8 cellular contexts compared by ENCODE assay signal in the genomic region with DNA sequence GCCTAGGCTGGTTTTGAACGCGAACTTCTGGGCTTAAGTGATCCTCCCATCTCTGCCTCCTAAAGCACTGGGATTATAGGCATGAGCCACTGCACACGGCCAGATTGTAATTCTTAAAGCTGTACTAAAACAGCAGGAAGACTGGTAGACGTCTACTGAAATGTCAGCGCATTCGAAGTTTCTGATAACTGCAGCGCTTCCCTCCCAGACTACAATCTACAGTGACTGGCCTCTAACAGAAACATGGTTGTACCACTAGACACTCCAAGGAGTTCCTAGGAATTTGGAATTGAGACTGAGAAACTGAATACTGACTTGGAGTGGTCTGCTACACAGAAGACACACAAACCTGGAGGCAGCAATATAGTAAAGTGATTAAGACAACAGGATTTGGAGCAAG. TPM values are rescaled to one million over a fixed set of nuclear protein-coding genes. Genes with fewer than 3 reads are reported as not detected.
DNase-seq lines count a peak whose midpoint lies in the region; ATAC-seq, FAIRE-seq and TF ChIP-seq lines count a peak whose summit lies in the region.

No MANE protein-coding gene starts in this region.

- H3K36me3 ChIP-seq in astrocyte (ENCODE audit: insufficient read depth, low read length) (peaks cover 5% of the 10 kb centered on the region), kidney epithelial cell (ENCODE audit: control insufficient read depth, insufficient read depth, low read length) (no peaks in the 10 kb centered on the region)

- H3K79me2 ChIP-seq in astrocyte (ENCODE audit: insufficient read depth, low read length), result peaks cover 52% of the 10 kb centered on the region

- ATAC-seq in Right ventricle myocardium superior (ENCODE audit: poor library complexity) (peak; percentile 2), left ventricle myocardium superior (no peak), GM21515 (IDR thresholded peaks at IDR 0.05; ENCODE audit: unreplicated experiment) (no peak)

- intact Hi-C loops in Right ventricle myocardium superior (cut with DNase I), result no loop called here
- intact Hi-C loops in left ventricle myocardium superior (cut with micrococcal nuclease), result loop anchor here (10.0 kb wide), 1 partner anchor 170 kb away; a partner anchor contains a TSS

- H3K4me1 ChIP-seq in astrocyte (ENCODE audit: insufficient read depth, low read length), result peaks cover 4% of the 10 kb centered on the region

- H3K9me3 Mint-ChIP-seq in astrocyte (ENCODE audit: unreplicated experiment), result no peaks in the 10 kb centered on the region

- H3K4me3 Mint-ChIP-seq in astrocyte (ENCODE audit: unreplicated experiment), result peak overlapping the region; percentile 100

- H3K9ac ChIP-seq in astrocyte (ENCODE audit: low read length), result peak overlapping the region; percentile 99

- H4K20me1 ChIP-seq in astrocyte (ENCODE audit: insufficient read depth, low read length), result no peaks in the 10 kb centered on the region

- peak overlapping the region; percentile 86 for H3K4me2 ChIP-seq in astrocyte (ENCODE audit: low read length)

- FAIRE-seq in astrocyte (lab: Jason Lieb, UNC), result no peak

- TF ChIP-seq CTCF in astrocyte (IDR thresholded peaks at IDR 0.05; ENCODE audit: insufficient read depth, low read depth, low read length), result no peak
- no peak for TF ChIP-seq CTCF in kidney epithelial cell (IDR thresholded peaks at IDR 0.05; ENCODE audit: insufficient read depth, low read length, poor library complexity, severe bottlenecking)

- H3K27me3 Mint-ChIP-seq in astrocyte (ENCODE audit: low read depth, unreplicated experiment), result no peaks in the 10 kb centered on the region

- DNase-seq in Right ventricle myocardium superior (no peak), left ventricle myocardium superior (no peak), astrocyte (ENCODE audit: low read depth) (peak; percentile 6), kidney epithelial cell (ENCODE audit: low read depth) (no peak), 8988T (no peak)
- DNase-seq in activated effector memory CD4-positive, alpha-beta T cell treated with Interleukin-2 at 50 U/mL for 16 hours, result no peak

- no peak overlapping the region for H2AFZ ChIP-seq in astrocyte (ENCODE audit: low read depth, low read length)

- H3K4me3 ChIP-seq in astrocyte (ENCODE audit: insufficient read depth, low read depth, low read length) (peak overlapping the region; percentile 93), kidney epithelial cell (ENCODE audit: low read depth, low read length) (peak overlapping the region; percentile 86)

- peaks cover 8% of the 10 kb centered on the region for H3K4me1 Mint-ChIP-seq in astrocyte (ENCODE audit: low read depth, unreplicated experiment)

- H3K9me3 ChIP-seq in astrocyte (ENCODE audit: insufficient read depth, low read depth, low read length), result no peaks in the 10 kb centered on the region

- H3K27ac ChIP-seq in astrocyte (ENCODE audit: low read depth, low read length) (peak overlapping the region; percentile 98), temporal lobe (ENCODE audit: low read depth, low read length) (peak overlapping the region; percentile 96)

- no peaks in the 10 kb centered on the region for H3K27me3 ChIP-seq in astrocyte (ENCODE audit: insufficient read depth, low read length)
- no peaks in the 10 kb centered on the region for H3K27me3 ChIP-seq in kidney epithelial cell (ENCODE audit: control insufficient read depth, insufficient read depth, low read length)

- no peaks in the 10 kb centered on the region for H3K36me3 Mint-ChIP-seq in astrocyte (ENCODE audit: low read depth, unreplicated experiment)

- peak overlapping the region; percentile 99 for H3K27ac Mint-ChIP-seq in astrocyte (ENCODE audit: unreplicated experiment)

RNA-seq across cellular contexts. Expression of a gene that starts 1.0 kb away (rescaled TPM):
- total RNA-seq in Right ventricle myocardium superior (13.8 TPM), left ventricle myocardium superior (15.3 TPM), astrocyte (8.2 and 9.4 TPM in 2 replicates), kidney epithelial cell (8.8 and 12.7 TPM in 2 replicates), temporal lobe (15.0 TPM)

RNA-seq across cellular contexts. Expression of a gene that starts 1.2 kb away (rescaled TPM):
- total RNA-seq in Right ventricle myocardium superior (68.7 TPM), left ventricle myocardium superior (67.1 TPM), astrocyte (46.7 and 49.8 TPM in 2 replicates), kidney epithelial cell (22.7 and 25.3 TPM in 2 replicates), temporal lobe (23.6 TPM)

RNA-seq across cellular contexts. Expression of a gene that starts 30.3 kb away (rescaled TPM):
- 5.9 TPM for total RNA-seq in Right ventricle myocardium superior
- 6.8 TPM for total RNA-seq in left ventricle myocardium superior
- 12.6 and 13.6 TPM in 2 replicates for total RNA-seq in astrocyte
- total RNA-seq in kidney epithelial cell, result 15.2 and 17.8 TPM in 2 replicates
- total RNA-seq in temporal lobe, result 3.4 TPM
